Comparison of ENCODE assay signal across 8 cellular contexts in genomic region chr11:10930224-10930960, GRCh38.
DNase-seq lines count a peak whose midpoint lies in the region; ATAC-seq and TF ChIP-seq lines count a peak whose summit lies in the region.

No MANE protein-coding gene starts in this region.

- no peaks in the 10 kb centered on the region for H3K27me3 ChIP-seq in PC-3 (ENCODE audit: low read length)
- no peaks in the 10 kb centered on the region for H3K27me3 ChIP-seq in right lobe of liver
- H3K27me3 ChIP-seq in thoracic aorta (replicated peaks; ENCODE audit: insufficient read depth), result no peaks in the 10 kb centered on the region

- TF ChIP-seq CTCF in PC-3 (conservative IDR thresholded peaks at IDR 0.05; ENCODE audit: low read depth, low read length), result no peak
- no peak for TF ChIP-seq CTCF in right lobe of liver (IDR thresholded peaks at IDR 0.05)
- TF ChIP-seq CTCF in thoracic aorta (IDR thresholded peaks at IDR 0.05), result peak; percentile 22

- TF ChIP-seq POLR2A in right lobe of liver (IDR thresholded peaks at IDR 0.05), result no peak

- H3K27me3 Mint-ChIP-seq in activated CD8-positive, alpha-beta memory T cell treated with anti-CD3 and anti-CD28 coated beads, Interleukin-2, amount 10 ng/mL, durations not matched to agents 7 days and 5 days, result peaks cover 48% of the 10 kb centered on the region

- H2AFZ ChIP-seq in PC-3 (ENCODE audit: low read length), result peak overlapping the region; percentile 80

- H3K27ac Mint-ChIP-seq in activated CD8-positive, alpha-beta memory T cell treated with anti-CD3 and anti-CD28 coated beads, Interleukin-2, amount 10 ng/mL, durations not matched to agents 7 days and 5 days, result no peak overlapping the region

- peak overlapping the region; percentile 81 for H3K4me2 ChIP-seq in PC-3 (ENCODE audit: low read length)

- DNase-seq in activated CD8-positive, alpha-beta memory T cell treated with anti-CD3 and anti-CD28 coated beads, Interleukin-2, amount 10 ng/mL, durations not matched to agents 7 days and 5 days, result no peak
- no peak for DNase-seq in activated CD8-positive, alpha-beta memory T cell treated with anti-CD3 and anti-CD28 coated beads for 24 hours
- peak; percentile 17 for DNase-seq in PC-3
- DNase-seq in caudate nucleus (lab: John Stamatoyannopoulos, UW), result peak in 9 of 61 donors; percentile 7 to 55 (median 42)
- DNase-seq in right lobe of liver, result no peak
- no peak for DNase-seq in thoracic aorta (ENCODE audit: low spot score)
- no peak for DNase-seq in NCI-H2196 (lab: John Stamatoyannopoulos, UW; ENCODE audit: unreplicated experiment)
- DNase-seq in kidney glomerular epithelial cell (lab: John Stamatoyannopoulos, UW), result no peak

- intact Hi-C loops in PC-3 (cut with micrococcal nuclease) (loop anchor here (2.0 to 5.0 kb wide), 2 partner anchors 122 to 147 kb away; partner anchors contain the start of gene EIF4G2), right lobe of liver (cut with DNase I) (loop anchor here (5.0 to 10.0 kb wide), 2 partner anchors 84 to 92 kb away; no protein-coding TSS in a partner anchor)

- 18% methylated on average over 17 of the region's 34 CpGs for WGBS in right lobe of liver (ENCODE audit: insufficient coverage, low coverage, low lambda C conversion rate, missing lambda C conversion rate)

- peaks cover 20% of the 10 kb centered on the region for H3K4me1 Mint-ChIP-seq in activated CD8-positive, alpha-beta memory T cell treated with anti-CD3 and anti-CD28 coated beads, Interleukin-2, amount 10 ng/mL, durations not matched to agents 7 days and 5 days

- peaks cover 11% of the 10 kb centered on the region for H3F3A ChIP-seq in PC-3 (ENCODE audit: low read length, unreplicated experiment)

- peak overlapping the region; percentile 87 for H3K9ac ChIP-seq in PC-3 (ENCODE audit: low read length)

- BruUV-seq in PC-3 (replicated peaks; lab: Mats Ljungman, UMichigan), result TSS peak; percentile 71

- H3K9me3 ChIP-seq in PC-3 (ENCODE audit: low read length) (no peaks in the 10 kb centered on the region), right lobe of liver (no peaks in the 10 kb centered on the region), thoracic aorta (no peaks in the 10 kb centered on the region)

- H3K36me3 ChIP-seq in PC-3 (ENCODE audit: low read depth, low read length) (no peaks in the 10 kb centered on the region), right lobe of liver (no peaks in the 10 kb centered on the region), thoracic aorta (no peaks in the 10 kb centered on the region)

- peak overlapping the region; percentile 68 for H3K4me3 ChIP-seq in PC-3 (ENCODE audit: low read length)
- peak overlapping the region; percentile 51 to 68 (median 57) for H3K4me3 ChIP-seq in right lobe of liver
- H3K4me3 ChIP-seq in thoracic aorta, result peak overlapping the region; percentile 89

- peaks cover 23% of the 10 kb centered on the region for H3K79me2 ChIP-seq in PC-3 (ENCODE audit: low read length)

- no peaks in the 10 kb centered on the region for H3K9me2 ChIP-seq in PC-3 (replicated peaks; ENCODE audit: low read length)

- H3K4me1 ChIP-seq in PC-3 (ENCODE audit: insufficient read depth, low read length), result peaks cover 75% of the 10 kb centered on the region
- H3K4me1 ChIP-seq in right lobe of liver, result peaks cover 0 to 17% (median 3%) of the 10 kb centered on the region in 4 donors
- H3K4me1 ChIP-seq in thoracic aorta (ENCODE audit: control insufficient read depth in 1 of 2, low read depth in 2 of 2), result peaks cover 6 to 49% of the 10 kb centered on the region in 2 donors

- H3K9me3 Mint-ChIP-seq in activated CD8-positive, alpha-beta memory T cell treated with anti-CD3 and anti-CD28 coated beads, Interleukin-2, amount 10 ng/mL, durations not matched to agents 7 days and 5 days (ENCODE audit: low read depth), result no peaks in the 10 kb centered on the region

- peak overlapping the region; percentile 59 for H3K4me3 Mint-ChIP-seq in activated CD8-positive, alpha-beta memory T cell treated with anti-CD3 and anti-CD28 coated beads, Interleukin-2, amount 10 ng/mL, durations not matched to agents 7 days and 5 days

- peak; percentile 42 for ATAC-seq in activated CD8-positive, alpha-beta memory T cell treated with anti-CD3 and anti-CD28 coated beads, Interleukin-2, amount 10 ng/mL, durations not matched to agents 7 days and 5 days
- ATAC-seq in PC-3 (peak; percentile 0; the same call in 1 of the 2 replicates), right lobe of liver (peak; percentile 4 to 20 (median 12)), thoracic aorta (ENCODE audit: insufficient number of reproducible peaks, low FRiP score, low read depth) (no peak)

- H3K36me3 Mint-ChIP-seq in activated CD8-positive, alpha-beta memory T cell treated with anti-CD3 and anti-CD28 coated beads, Interleukin-2, amount 10 ng/mL, durations not matched to agents 7 days and 5 days, result no peaks in the 10 kb centered on the region

- CTCF ChIA-PET in activated CD8-positive, alpha-beta memory T cell treated with anti-CD3 and anti-CD28 coated beads, Interleukin-2, amount 10 ng/mL, durations not matched to agents 7 days and 5 days (lab: Charles Lee), result interaction anchor here (0.9 to 2.6 kb wide), 6 partner anchors 91 to 857 kb away, joined by 3 to 14 read pairs (median 4); partner anchors contain the start of gene EIF4G2
- CTCF ChIA-PET in PC-3 (lab: Charles Lee), result interaction anchor here (0.8 to 1.4 kb wide), 4 partner anchors 55 to 589 kb away, joined by 3 to 12 read pairs (median 4); partner anchors contain the start of gene EIF4G2

- H4K20me1 ChIP-seq in PC-3 (ENCODE audit: low read length), result no peaks in the 10 kb centered on the region

- POLR2A ChIA-PET in PC-3 (lab: Charles Lee; ENCODE audit: unreplicated experiment), result interaction anchor here (0.7 to 0.9 kb wide), 2 partner anchors 12 to 121 kb away, joined by 4 to 6 read pairs; partner anchors contain the start of gene EIF4G2

- peak overlapping the region; percentile 93 for H3K27ac ChIP-seq in PC-3 (ENCODE audit: low read length)
- peak overlapping the region; percentile 74 for H3K27ac ChIP-seq in caudate nucleus (ENCODE audit: low read depth, low read length)
- peak overlapping the region in 2 of 3 donors; percentile 31 to 43 for H3K27ac ChIP-seq in right lobe of liver
- H3K27ac ChIP-seq in thoracic aorta, result peak overlapping the region; percentile 98 to 99

Comparison
In these comparisons a context has a peak if more than half of its experiments do, and no peak if none do; other contexts are left out.
1. H3K27ac ChIP-seq: peak in every context shown above with its lines; median percentile 98 in thoracic aorta; 93 in PC-3; 74 in caudate nucleus; 37 in right lobe of liver.